Comparison of ENCODE assay signal across 18 cellular contexts in the genomic region with DNA sequence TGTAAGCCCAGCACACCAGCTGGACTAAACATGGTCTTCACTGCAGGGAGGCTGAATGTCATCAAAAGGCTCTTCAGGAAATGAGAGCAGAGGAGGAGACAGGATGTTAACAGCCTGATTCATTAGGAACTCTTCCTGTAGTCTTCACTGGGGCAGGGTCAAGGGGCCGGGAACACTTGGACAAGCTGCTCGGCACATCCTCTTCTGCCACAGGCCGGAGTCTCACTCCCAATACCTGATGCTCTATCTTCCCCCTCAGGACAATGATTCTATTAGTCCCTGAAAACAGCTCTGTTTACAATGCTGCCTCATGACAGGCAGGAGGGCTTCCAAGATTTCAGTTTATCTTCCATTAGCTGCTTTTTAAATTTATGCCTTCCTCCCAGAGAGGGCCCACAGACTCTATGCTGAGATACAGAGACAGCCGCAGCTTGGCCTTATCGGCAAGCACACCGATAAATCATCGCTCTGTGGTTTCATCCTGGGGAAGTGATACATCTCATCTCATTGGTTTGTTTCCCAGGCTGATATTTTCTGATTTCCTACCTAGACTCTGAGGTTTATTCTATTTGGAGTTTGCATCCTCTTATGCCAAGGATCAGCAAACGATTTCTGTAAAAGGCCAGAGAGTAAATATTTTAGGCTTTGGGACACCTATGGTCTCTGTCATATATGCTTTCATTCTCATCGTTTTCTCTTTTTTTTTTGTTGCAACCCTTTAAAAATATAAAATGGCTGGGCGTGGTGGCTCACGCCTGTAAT.
DNase-seq lines count a peak whose midpoint lies in the region; ATAC-seq, FAIRE-seq and TF ChIP-seq lines count a peak whose summit lies in the region.
"Had no signal": no experiment of that assay in that cellular context is flagged by ENCODE, and none has a peak within 500 bp of the region (broad histone marks: within the 10 kb centered on the region; RNA-seq: fewer than 3 reads in every experiment).

No MANE protein-coding gene starts in this region.

- DNase-seq in heart left ventricle: peak in 1 of 5 donors; percentile 33
- no peak for DNase-seq in right atrium auricular region (ENCODE audit: low spot score)
- peak; percentile 95 for DNase-seq in amniotic epithelial cell (ENCODE audit: low read depth)
- DNase-seq in kidney: peak; percentile 77
- DNase-seq in upper lobe of left lung: peak in 1 of 2 donors; percentile 25
- DNase-seq: activated B cell treated with CpG ODN at 0.5 μM for 24 hours; activated CD8-positive, alpha-beta memory T cell treated with anti-CD3 and anti-CD28 coated beads for 24 hours; NCI-H1092; NCI-H748 treated with DMSO at 0.1 percent for 48 hours; small intestine; thyroid gland had no signal

- peaks cover 0 to 12% (median 0%) of the 10 kb centered on the region in 12 donors for H3K4me1 ChIP-seq in heart left ventricle
- no peaks in the 10 kb centered on the region for H3K4me1 ChIP-seq in right atrium auricular region
- H3K4me1 ChIP-seq in kidney (ENCODE audit: control insufficient read depth in 1 of 2, insufficient read depth in 1 of 2, low read depth in 1 of 2, low read length in 2 of 2): no peaks in the 10 kb centered on the region
- H3K4me1 ChIP-seq in upper lobe of left lung: peaks cover 0 to 27% (median 11%) of the 10 kb centered on the region in 4 donors
- H3K4me1 ChIP-seq: thyroid gland had no signal

- no peak overlapping the region for H3K4me3 ChIP-seq in heart left ventricle
- H3K4me3 ChIP-seq in right atrium auricular region: no peak overlapping the region
- H3K4me3 ChIP-seq in kidney (ENCODE audit: low read length in 2 of 2): no peak overlapping the region
- H3K4me3 ChIP-seq in upper lobe of left lung: no peak overlapping the region
- H3K4me3 ChIP-seq: thyroid gland had no signal

- no peaks in the 10 kb centered on the region for H3K9me3 ChIP-seq in heart left ventricle
- H3K9me3 ChIP-seq in right atrium auricular region: no peaks in the 10 kb centered on the region
- H3K9me3 ChIP-seq in kidney (ENCODE audit: control insufficient read depth in 1 of 2, low read length in 2 of 2): no peaks in the 10 kb centered on the region
- H3K9me3 ChIP-seq in upper lobe of left lung: no peaks in the 10 kb centered on the region
- H3K9me3 ChIP-seq: thyroid gland had no signal

- H3K27me3 ChIP-seq in heart left ventricle (peaks cover 0 to 4% (median 0%) of the 10 kb centered on the region in 9 donors), right atrium auricular region (no peaks in the 10 kb centered on the region), upper lobe of left lung (no peaks in the 10 kb centered on the region)
- H3K27me3 ChIP-seq: thyroid gland had no signal

- H3K36me3 ChIP-seq in heart left ventricle (no peaks in the 10 kb centered on the region), right atrium auricular region (no peaks in the 10 kb centered on the region), kidney (ENCODE audit: control insufficient read depth in 1 of 2, insufficient read depth in 2 of 2, low read length in 2 of 2) (no peaks in the 10 kb centered on the region), upper lobe of left lung (no peaks in the 10 kb centered on the region)
- H3K36me3 ChIP-seq: thyroid gland had no signal

- TF ChIP-seq CTCF in heart left ventricle (IDR thresholded peaks at IDR 0.05) (no peak), right atrium auricular region (IDR thresholded peaks at IDR 0.05) (no peak), kidney (IDR thresholded peaks at IDR 0.05; ENCODE audit: borderline replicate concordance, extremely low read depth, insufficient read depth) (no peak), upper lobe of left lung (IDR thresholded peaks at IDR 0.05) (no peak)

- TF ChIP-seq EP300 in upper lobe of left lung (IDR thresholded peaks at IDR 0.05): peak in 2 of 4 donors; percentile 41 to 58

- intact Hi-C loops in heart left ventricle (cut with DNase I) (no loop called here), kidney (cut with DNase I) (no loop called here)

- H3K27ac ChIP-seq in heart left ventricle: peak overlapping the region in 1 of 12 donors; percentile 19
- H3K27ac ChIP-seq in right atrium auricular region: no peak overlapping the region
- no peak overlapping the region for H3K27ac ChIP-seq in kidney (ENCODE audit: low read depth in 2 of 2, low read length in 2 of 2)
- peak overlapping the region in 3 of 4 donors; percentile 32 to 55 (median 54) for H3K27ac ChIP-seq in upper lobe of left lung
- H3K27ac ChIP-seq: 22Rv1, C4-2B, epithelial cell of prostate, thyroid gland had no signal

- no peak for FAIRE-seq in kidney (lab: Jason Lieb, UNC)
- FAIRE-seq: colon, small intestine had no signal

- TF ChIP-seq POLR2A in heart left ventricle (IDR thresholded peaks at IDR 0.05): no peak
- no peak for TF ChIP-seq POLR2A in upper lobe of left lung (IDR thresholded peaks at IDR 0.05)

- no peak overlapping the region for H3K9ac ChIP-seq in kidney (ENCODE audit: low read length in 2 of 2)

- 51 to 58% (median 54%) methylated on average over 11 of the region's 11 CpGs for WGBS in heart left ventricle, 4 donors
- 42 to 48% methylated on average over 11 of the region's 11 CpGs for WGBS in upper lobe of left lung, 2 donors

- peak; percentile 32 to 81 (median 52) for ATAC-seq in heart left ventricle
- no peak for ATAC-seq in upper lobe of left lung (ENCODE audit: low FRiP score in 2 of 2)
- no peak for ATAC-seq in GM18517 (IDR thresholded peaks at IDR 0.05; ENCODE audit: unreplicated experiment)
- ATAC-seq in GM21360 (IDR thresholded peaks at IDR 0.05; ENCODE audit: unreplicated experiment): no peak
- no peak for ATAC-seq in HG03196 (IDR thresholded peaks at IDR 0.05; ENCODE audit: unreplicated experiment)

Comparison
In these comparisons a context has a peak if more than half of its experiments do, and no peak if none do; other contexts are left out.
1. ATAC-seq: peak in heart left ventricle (4 of 4); none in upper lobe of left lung (0 of 2), GM18517 (single experiment), GM21360 (single experiment) and HG03196 (single experiment).
2. H3K27ac ChIP-seq: peak in upper lobe of left lung (3 of 4); none in right atrium auricular region (0 of 2) and kidney (0 of 2).